In genomic region chr19:58338336-58338735, GRCh38 we compare ENCODE assay signal across 22 cellular contexts. TPM values are rescaled to one million over a fixed set of nuclear protein-coding genes. Genes with fewer than 3 reads are reported as not detected.
DNase-seq lines count a peak whose midpoint lies in the region; TF ChIP-seq lines count a peak whose summit lies in the region.
"Had no signal": no experiment of that assay in that cellular context is flagged by ENCODE, and none has a peak within 500 bp of the region (broad histone marks: within the 10 kb centered on the region; RNA-seq: fewer than 3 reads in every experiment).

No MANE protein-coding gene starts in this region.

- TF ChIP-seq CTCF in endothelial cell (IDR thresholded peaks at IDR 0.05; ENCODE audit: unreplicated experiment): no peak

- H3K36me3 Mint-ChIP-seq in endothelial cell (ENCODE audit: low read depth, unreplicated experiment): peaks cover 42% of the 10 kb centered on the region

- H3K4me1 Mint-ChIP-seq in endothelial cell (ENCODE audit: unreplicated experiment): peaks cover 34% of the 10 kb centered on the region
- H3K4me1 Mint-ChIP-seq: B cell, CD14-positive monocyte had no signal

- H3K27ac Mint-ChIP-seq in endothelial cell (ENCODE audit: unreplicated experiment): no peak overlapping the region
- H3K27ac Mint-ChIP-seq: B cell; CD4-positive, alpha-beta memory T cell; CD4-positive, alpha-beta T cell; CD4-positive, CD25-positive, alpha-beta regulatory T cell; CD8-positive, alpha-beta T cell had no signal

- DNase-seq in endothelial cell (ENCODE audit: low spot score) (no peak), pons (ENCODE audit: low spot score) (no peak)
- DNase-seq: 8988T; ACHN; AML-193; BE2C; C1 segment of cervical spinal cord; Caco-2; Calu3; CD4-positive, alpha-beta memory T cell; CD4-positive, alpha-beta T cell; CD4-positive, CD25-positive, alpha-beta regulatory T cell; CD8-positive, alpha-beta memory T cell; CD8-positive, alpha-beta T cell; COR-L47; DMS 273 treated with DMSO at 0.1 percent for 48 hours; DMS153; DMS79; DMS79 treated with DMSO at 0.1 percent for 48 hours; DND-41 had no signal

- no peaks in the 10 kb centered on the region for H3K9me3 Mint-ChIP-seq in endothelial cell (ENCODE audit: unreplicated experiment)
- H3K9me3 Mint-ChIP-seq: CD4-positive, alpha-beta T cell; CD8-positive, alpha-beta memory T cell; CD8-positive, alpha-beta T cell had no signal

- H3K4me3 Mint-ChIP-seq in endothelial cell (ENCODE audit: unreplicated experiment): peak overlapping the region; percentile 78
- H3K4me3 Mint-ChIP-seq: B cell; CD14-positive monocyte; CD4-positive, alpha-beta memory T cell; CD4-positive, alpha-beta T cell; CD4-positive, CD25-positive, alpha-beta regulatory T cell; CD8-positive, alpha-beta memory T cell; CD8-positive, alpha-beta T cell had no signal

- peaks cover 3% of the 10 kb centered on the region for H3K27me3 Mint-ChIP-seq in endothelial cell (ENCODE audit: unreplicated experiment)
- H3K27me3 Mint-ChIP-seq: B cell; CD4-positive, alpha-beta memory T cell; CD4-positive, alpha-beta T cell; CD4-positive, CD25-positive, alpha-beta regulatory T cell; CD8-positive, alpha-beta memory T cell had no signal

RNA-seq across cellular contexts. Expression of gene ZSCAN22, which starts 11.5 kb away (rescaled TPM):
- total RNA-seq in endothelial cell (ENCODE audit: unreplicated experiment): 3.2 TPM

RNA-seq across cellular contexts. Expression of gene A1BG, which starts 15.0 kb away (rescaled TPM):
- total RNA-seq in endothelial cell (ENCODE audit: unreplicated experiment): 41.9 TPM
- total RNA-seq: Calu3 had no signal

RNA-seq across cellular contexts. Expression of gene ZNF497, which starts 24.2 kb away (rescaled TPM):
- 3.6 TPM for total RNA-seq in endothelial cell (ENCODE audit: unreplicated experiment)

RNA-seq across cellular contexts. Expression of gene ERVK3-1, which starts 33.2 kb away (rescaled TPM):
- total RNA-seq in endothelial cell (ENCODE audit: unreplicated experiment): 40.6 TPM

RNA-seq across cellular contexts. Expression of gene ZNF837, which starts 42.5 kb away (rescaled TPM):
- total RNA-seq in endothelial cell (ENCODE audit: unreplicated experiment): 4.5 TPM
